In the genomic region with DNA sequence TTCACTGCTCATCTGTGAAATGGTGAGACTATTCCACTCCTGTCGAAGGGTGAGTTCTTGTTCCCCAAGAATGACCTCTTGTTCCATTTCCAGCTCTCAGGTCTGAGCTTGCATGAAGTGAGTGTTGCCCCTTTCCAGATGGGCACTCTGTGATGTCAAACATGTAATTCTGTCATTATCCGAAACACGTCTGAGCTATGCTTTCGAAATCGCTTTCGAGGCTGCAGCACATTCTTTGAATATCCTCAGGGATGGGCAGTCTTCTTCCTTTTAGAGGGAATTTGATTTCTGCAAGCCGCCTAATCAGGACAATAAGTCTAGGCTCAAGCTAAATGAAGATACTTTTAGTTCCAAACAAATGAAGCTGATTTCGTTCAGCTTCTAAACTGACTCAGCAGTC, we compare ENCODE assay signal across 14 cellular contexts. TPM values are rescaled to one million over a fixed set of nuclear protein-coding genes. Genes with fewer than 3 reads are reported as not detected.
DNase-seq lines count a peak whose midpoint lies in the region; ATAC-seq and TF ChIP-seq lines count a peak whose summit lies in the region.
"Had no signal": no experiment of that assay in that cellular context is flagged by ENCODE, and none has a peak within 500 bp of the region (broad histone marks: within the 10 kb centered on the region; RNA-seq: fewer than 3 reads in every experiment).

No MANE protein-coding gene starts in this region.

- TF ChIP-seq CTCF in BJ (IDR thresholded peaks at IDR 0.05; ENCODE audit: insufficient read depth, low read depth, low read length), result no peak

- intact Hi-C loops in left ventricle myocardium superior (cut with micrococcal nuclease), result loop anchor here (2.0 kb wide), 1 partner anchor 71 kb away; no protein-coding TSS in a partner anchor

- no peaks in the 10 kb centered on the region for H3K9me3 ChIP-seq in skeletal muscle satellite cell (replicated peaks; ENCODE audit: low read length)

- peak; percentile 5 for ATAC-seq in left ventricle myocardium superior
- no peak for ATAC-seq in HG03432 (IDR thresholded peaks at IDR 0.05; ENCODE audit: unreplicated experiment)
- ATAC-seq in HG02571 (IDR thresholded peaks at IDR 0.05; ENCODE audit: unreplicated experiment), result no peak

- peak overlapping the region; percentile 62 for H3K4me2 ChIP-seq in skeletal muscle satellite cell (ENCODE audit: low read length)

- peak; percentile 32 for DNase-seq in BJ (ENCODE audit: low read depth)
- peak; percentile 38 for DNase-seq in astrocyte of the hippocampus (ENCODE audit: low read depth, low spot score)
- DNase-seq in left ventricle myocardium superior, result no peak
- DNase-seq in DMS53 (lab: John Stamatoyannopoulos, UW), result no peak
- DNase-seq in mucosa of gallbladder (ENCODE audit: low spot score), result no peak
- DNase-seq: activated CD8-positive, alpha-beta memory T cell treated with anti-CD3 and anti-CD28 coated beads for 24 hours; activated gamma-delta T cell treated with Interleukin-2 at 50 U/mL for 16 hours; CD4-positive, alpha-beta T cell; NCI-H1048; NCI-H446 treated with DMSO at 0.1 percent for 48 hours; WERI-Rb-1 had no signal

- peak overlapping the region; percentile 10 for H3K9ac ChIP-seq in skeletal muscle satellite cell (ENCODE audit: low read depth, low read length)

- H3K4me3 ChIP-seq in BJ (ENCODE audit: low read depth, low read length) (peak overlapping the region; percentile 21), skeletal muscle satellite cell (ENCODE audit: low read length) (peak overlapping the region; percentile 25)

- H3K4me1 ChIP-seq in skeletal muscle satellite cell (ENCODE audit: control insufficient read depth, insufficient read depth, low read length), result peaks cover 14% of the 10 kb centered on the region

- POLR2A ChIA-PET in BJ (lab: Charles Lee), result no interaction called here

- CTCF ChIA-PET in BJ (lab: Yijun Ruan, JAX), result interaction anchor here (0.9 to 2.7 kb wide), 7 partner anchors 11 to 176 kb away, joined by 3 to 15 read pairs (median 5); no protein-coding TSS in a partner anchor

- H3K36me3 ChIP-seq in BJ (ENCODE audit: control insufficient read depth, insufficient read depth, low read length) (no peaks in the 10 kb centered on the region), skeletal muscle satellite cell (ENCODE audit: insufficient read depth, low read length) (no peaks in the 10 kb centered on the region)

- H3K27me3 ChIP-seq in BJ (ENCODE audit: control insufficient read depth, insufficient read depth, low read length) (no peaks in the 10 kb centered on the region), skeletal muscle satellite cell (ENCODE audit: control insufficient read depth, insufficient read depth, low read length) (no peaks in the 10 kb centered on the region)

RNA-seq across cellular contexts. Expression of a gene that starts 15.1 kb away (rescaled TPM):
- polyA plus RNA-seq in BJ (2011; rRNA removed), result 6.8 and 10.9 TPM in 2 replicates
- polyA minus RNA-seq in BJ (2011; rRNA and poly(A)+ RNA removed), result 6.5 and 6.6 TPM in 2 replicates
- total RNA-seq in left ventricle myocardium superior (11.6 TPM), mucosa of gallbladder (18.0 TPM)
- 12.7 and 20.8 TPM in 2 replicates for total RNA-seq in skeletal muscle satellite cell (2012; rRNA removed)
- total RNA-seq: CD4-positive, alpha-beta T cell had no signal

Comparison
In these comparisons a context has a peak if more than half of its experiments do, and no peak if none do; other contexts are left out.
1. DNase-seq: peak in BJ (single experiment) and astrocyte of the hippocampus (single experiment); none in left ventricle myocardium superior (single experiment), DMS53 (single experiment) and mucosa of gallbladder (single experiment).